Comparison of ENCODE assay signal across 12 cellular contexts in genomic region chr11:94933225-94934130, GRCh38. TPM values are rescaled to one million over a fixed set of nuclear protein-coding genes. Genes with fewer than 3 reads are reported as not detected.
A peak's percentile ranks its signal among the peaks of the same experiment; 100 is the strongest.
DNase-seq lines count a peak whose midpoint lies in the region; ATAC-seq and TF ChIP-seq lines count a peak whose summit lies in the region.
"Had no signal": no experiment of that assay in that cellular context is flagged by ENCODE, and none has a peak within 500 bp of the region (broad histone marks: within the 10 kb centered on the region; RNA-seq: fewer than 3 reads in every experiment).

No MANE protein-coding gene starts in this region.

- H3K4me1 ChIP-seq in esophagus squamous epithelium (peaks cover 0 to 29% (median 6%) of the 10 kb centered on the region in 3 donors), Caco-2 (no peaks in the 10 kb centered on the region)

- 53 to 65% methylated on average over 5 of the region's 5 CpGs for WGBS in esophagus squamous epithelium, 2 donors

- peak overlapping the region in 8 of 10 donors; percentile 40 to 81 (median 76) for H3K4me3 Mint-ChIP-seq in naive thymus-derived CD8-positive, alpha-beta T cell
- no peak overlapping the region for H3K4me3 Mint-ChIP-seq in Caco-2 (ENCODE audit: unreplicated experiment)
- H3K4me3 Mint-ChIP-seq: activated B cell treated with CpG ODN at 0.5 μM for 24 hours; stimulated activated naive CD8-positive, alpha-beta T cell treated with anti-CD3 and anti-CD28 coated beads, Interleukin-15, amount 100 ng/mL, for 72 hours had no signal

- no peak for ATAC-seq in naive thymus-derived CD8-positive, alpha-beta T cell
- no peak for ATAC-seq in GM21576 (IDR thresholded peaks at IDR 0.05; ENCODE audit: unreplicated experiment)

- TF ChIP-seq CTCF in AG04449 (IDR thresholded peaks at IDR 0.05; ENCODE audit: insufficient read depth, low read length, missing control alignments) = no peak
- TF ChIP-seq CTCF in esophagus squamous epithelium (IDR thresholded peaks at IDR 0.05) = no peak
- TF ChIP-seq CTCF in Caco-2 (IDR thresholded peaks at IDR 0.05; ENCODE audit: insufficient read depth in 1 of 2, low read depth in 1 of 2, low read length in 1 of 2, severe bottlenecking in 1 of 2, unreplicated experiment in 1 of 2) = no peak

- no TSS peak for BruUV-seq in Caco-2 (replicated peaks; lab: Mats Ljungman, UMichigan)

- H3K36me3 ChIP-seq in esophagus squamous epithelium (no peaks in the 10 kb centered on the region), Caco-2 (ENCODE audit: control insufficient read depth, insufficient read depth, low read length) (no peaks in the 10 kb centered on the region)

- DNase-seq in AG04449 (ENCODE audit: low read depth, low spot score) (peak; percentile 93), NCI-H226 (peak; percentile 57), esophagus squamous epithelium (lab: John Stamatoyannopoulos, UW) (no peak), Caco-2 (no peak), NCI-H1105 treated with DMSO at 0.1 percent for 48 hours (lab: John Stamatoyannopoulos, UW) (no peak)
- DNase-seq in naive thymus-derived CD8-positive, alpha-beta T cell = no peak
- DNase-seq in activated CD8-positive, alpha-beta memory T cell treated with anti-CD3 and anti-CD28 coated beads, Interleukin-2, amount 50 U/mL, for 48 hours = no peak
- DNase-seq: activated B cell treated with CpG ODN at 0.5 μM for 24 hours; COR-L47; NCI-H2227 treated with DMSO at 0.1 percent for 48 hours; stimulated activated naive CD8-positive, alpha-beta T cell treated with anti-CD3 and anti-CD28 coated beads, Interleukin-15, amount 100 ng/mL, for 72 hours had no signal

- H3K27me3 ChIP-seq in esophagus squamous epithelium = no peaks in the 10 kb centered on the region
- no peaks in the 10 kb centered on the region for H3K27me3 ChIP-seq in Caco-2 (replicated peaks; ENCODE audit: control insufficient read depth, insufficient read depth, low read length)

- intact Hi-C loops in esophagus squamous epithelium (cut with DNase I) = no loop called here
- intact Hi-C loops in Caco-2 (cut with micrococcal nuclease; ENCODE audit: unreplicated experiment) = no loop called here

- POLR2A ChIA-PET in AG04449 (lab: Yijun Ruan, JAX) (interaction anchor here (0.7 to 1.0 kb wide), 2 partner anchors 25 to 165 kb away, joined by 3 read pairs; partner anchors contain the start of gene AMOTL1), Caco-2 (lab: Charles Lee) (no interaction called here)
- POLR2A ChIA-PET in naive thymus-derived CD8-positive, alpha-beta T cell (lab: Charles Lee) = interaction anchor here (0.7 to 1.7 kb wide), 3 partner anchors 9 to 492 kb away, joined by 5 to 6 read pairs (median 6); partner anchors contain the start of gene ENDOD1

- CTCF ChIA-PET in AG04449 (lab: Yijun Ruan, JAX) (interaction anchor here (1.1 to 1.8 kb wide), 3 partner anchors 11 to 310 kb away, joined by 3 to 7 read pairs (median 3); no protein-coding TSS in a partner anchor), Caco-2 (lab: Charles Lee) (no interaction called here)

- no peaks in the 10 kb centered on the region for H3K9me3 Mint-ChIP-seq in naive thymus-derived CD8-positive, alpha-beta T cell
- no peaks in the 10 kb centered on the region for H3K9me3 Mint-ChIP-seq in Caco-2 (ENCODE audit: unreplicated experiment)
- H3K9me3 Mint-ChIP-seq: stimulated activated naive CD8-positive, alpha-beta T cell treated with anti-CD3 and anti-CD28 coated beads, Interleukin-15, amount 100 ng/mL, for 72 hours had no signal

- H3K4me1 Mint-ChIP-seq in naive thymus-derived CD8-positive, alpha-beta T cell = peaks cover 28 to 46% (median 38%) of the 10 kb centered on the region in 4 donors
- no peaks in the 10 kb centered on the region for H3K4me1 Mint-ChIP-seq in Caco-2 (ENCODE audit: low read depth, unreplicated experiment)
- H3K4me1 Mint-ChIP-seq: activated B cell treated with CpG ODN at 0.5 μM for 24 hours had no signal

- H3K4me3 ChIP-seq in AG04449 (ENCODE audit: low read depth, low read length) = no peak overlapping the region
- no peak overlapping the region for H3K4me3 ChIP-seq in esophagus squamous epithelium
- no peak overlapping the region for H3K4me3 ChIP-seq in Caco-2 (ENCODE audit: low read depth, low read length)

- H3K9me3 ChIP-seq in esophagus squamous epithelium = no peaks in the 10 kb centered on the region
- 0 out of 2 replicates have a peak, but pooled peaks cover 2% of the 10 kb centered on the region for H3K9me3 ChIP-seq in Caco-2

- peak overlapping the region in 3 of 4 donors; percentile 8 to 57 (median 42) for H3K27ac ChIP-seq in esophagus squamous epithelium

- TF ChIP-seq POLR2A in esophagus squamous epithelium (IDR thresholded peaks at IDR 0.05) = no peak

- no peaks in the 10 kb centered on the region for H3K36me3 Mint-ChIP-seq in naive thymus-derived CD8-positive, alpha-beta T cell
- H3K36me3 Mint-ChIP-seq in Caco-2 (ENCODE audit: insufficient read depth, unreplicated experiment) = no peaks in the 10 kb centered on the region

- peaks cover 0 to 4% (median 0%) of the 10 kb centered on the region in 5 donors for H3K27me3 Mint-ChIP-seq in naive thymus-derived CD8-positive, alpha-beta T cell
- peaks cover 11% of the 10 kb centered on the region for H3K27me3 Mint-ChIP-seq in Caco-2 (ENCODE audit: insufficient read depth, unreplicated experiment)
- H3K27me3 Mint-ChIP-seq: stimulated activated naive CD8-positive, alpha-beta T cell treated with anti-CD3 and anti-CD28 coated beads, Interleukin-15, amount 100 ng/mL, for 72 hours had no signal

- peak overlapping the region in 2 of 10 donors; percentile 22 to 28 for H3K27ac Mint-ChIP-seq in naive thymus-derived CD8-positive, alpha-beta T cell
- no peak overlapping the region for H3K27ac Mint-ChIP-seq in Caco-2 (ENCODE audit: unreplicated experiment)
- H3K27ac Mint-ChIP-seq: activated B cell treated with CpG ODN at 0.5 μM for 24 hours had no signal

RNA-seq across cellular contexts. Expression of gene CWC15, which starts 39.9 kb away (rescaled TPM):
- total RNA-seq in esophagus squamous epithelium (10 to 100 TPM; 29.3 to 52.6 (median 37.6) TPM), Caco-2 (2022) (137 and 144 TPM in 2 replicates)
- 10 to 100 TPM; 88.0 to 90.0 TPM for total RNA-seq in naive thymus-derived CD8-positive, alpha-beta T cell
- 10 to 100 TPM; 47.6 to 61.3 (median 51.5) TPM for polyA plus RNA-seq in naive thymus-derived CD8-positive, alpha-beta T cell

RNA-seq across cellular contexts. Expression of gene KDM4D, which starts 40.0 kb away (rescaled TPM):
- total RNA-seq in esophagus squamous epithelium (under 1 TPM; 0.38 to 0.83 (median 0.44) TPM), Caco-2 (2022) (0.95 and 1.2 TPM in 2 replicates)
- total RNA-seq in naive thymus-derived CD8-positive, alpha-beta T cell = 1 to 10 TPM in 1 of 2 experiments, under 1 TPM in 1; 0.69 to 1.2 TPM
- under 1 TPM; 0.13 to 0.24 (median 0.17) TPM for polyA plus RNA-seq in naive thymus-derived CD8-positive, alpha-beta T cell

Comparison
In these comparisons a context has a peak if more than half of its experiments do, and no peak if none do; other contexts are left out.
1. DNase-seq: peak in AG04449 (single experiment) and NCI-H226 (single experiment); none in esophagus squamous epithelium (single experiment), naive thymus-derived CD8-positive, alpha-beta T cell (0 of 10), Caco-2 (0 of 2), NCI-H1105 treated with DMSO at 0.1 percent for 48 hours (single experiment) and activated CD8-positive, alpha-beta memory T cell treated with anti-CD3 and anti-CD28 coated beads, Interleukin-2, amount 50 U/mL, for 48 hours (single experiment).